38 cellular contexts compared by ENCODE assay signal in genomic region chr4:113747949-113748348, GRCh38.
"Had no signal": no experiment of that assay in that cellular context is flagged by ENCODE, and none has a peak within 500 bp of the region (broad histone marks: within the 10 kb centered on the region; RNA-seq: fewer than 3 reads in every experiment).

No MANE protein-coding gene starts in this region.

- H3K36me3 ChIP-seq: adrenal gland, Peyer's patch had no signal

- H3K4me3 ChIP-seq: adrenal gland, Peyer's patch had no signal

- DNase-seq: activated CD4-positive, alpha-beta T cell treated with anti-CD3 and anti-CD28 coated beads, Interleukin-2, amount 10 ng/mL, durations not matched to agents 24 days and 14 days; activated CD4-positive, alpha-beta T cell treated with anti-CD3 and anti-CD28 coated beads, Interleukin-2, amount 50 U/mL, for 4 hours; activated CD8-positive, alpha-beta T cell treated with anti-CD3 and anti-CD28 coated beads for 36 hours; activated effector memory CD4-positive, alpha-beta T cell treated with anti-CD3 and anti-CD28 coated beads, Interleukin-2, amount 50 U/mL, for 16 hours; activated naive CD4-positive, alpha-beta T cell treated with Interleukin-2 at 50 U/mL for 16 hours; activated T-cell treated with anti-CD3 and anti-CD28 coated beads, Interleukin-2, amount 50 U/mL, for 1 hour; activated T-cell treated with anti-CD3 and anti-CD28 coated beads, Interleukin-2, amount 50 U/mL, for 72 hours; adrenal gland; anterior cingulate cortex; caudate nucleus; cerebellar nuclear complex; MM.1S; NCI-H1092 treated with DMSO at 0.1 percent for 48 hours; NCI-H1417; NCI-H146; NCI-H187; NCI-H2029 treated with DMSO at 0.1 percent for 48 hours; NCI-H2107; NCI-H2171; NCI-H510A; NCI-H526; NCI-H748 treated with DMSO at 0.1 percent for 48 hours; NK-92 treated with Interleukin-12 subunit alpha and Interleukin-12 subunit beta, amount 100 ng/mL, for 24 hours; PC-3; Peyer's patch; RPMI8226; SIG-M5; SW 1271; T-helper 1 cell; T-helper 2 cell; T-helper 9 cell had no signal

- FAIRE-seq: bronchial epithelial cell had no signal

- H3K9ac ChIP-seq: KMS-11 had no signal

- H3K27ac ChIP-seq: adrenal gland, KMS-11, Peyer's patch, VCaP had no signal

- H3K9me3 Mint-ChIP-seq: activated CD8-positive, alpha-beta T cell treated with anti-CD3 and anti-CD28 coated beads for 36 hours; activated T-cell treated with anti-CD3 and anti-CD28 coated beads, Interleukin-2, amount 50 U/mL, for 72 hours; activated T-helper 17 cell treated with anti-CD3 and anti-CD28 coated beads, Interleukin-2, amount 50 U/mL, for 72 hours; brain had no signal

- H3K27me3 ChIP-seq: adrenal gland, Peyer's patch had no signal

- H3K4me3 Mint-ChIP-seq: activated CD4-positive, alpha-beta T cell treated with anti-CD3 and anti-CD28 coated beads, Interleukin-2, amount 10 ng/mL, durations not matched to agents 24 days and 14 days; activated CD8-positive, alpha-beta T cell treated with anti-CD3 and anti-CD28 coated beads for 36 hours; activated T-cell treated with anti-CD3 and anti-CD28 coated beads, Interleukin-2, amount 50 U/mL, for 72 hours; activated T-helper 17 cell treated with anti-CD3 and anti-CD28 coated beads, Interleukin-2, amount 50 U/mL, for 72 hours; brain had no signal

- ATAC-seq: activated CD8-positive, alpha-beta T cell treated with anti-CD3 and anti-CD28 coated beads for 36 hours; activated naive CD4-positive, alpha-beta T cell treated with anti-CD3 and anti-CD28 coated beads, Interleukin-2, amount 50 U/mL, for 72 hours; activated T-cell treated with anti-CD3 and anti-CD28 coated beads, Interleukin-2, amount 50 U/mL, for 72 hours; activated T-helper 17 cell treated with anti-CD3 and anti-CD28 coated beads, Interleukin-2, amount 50 U/mL, for 72 hours; PC-3; Right ventricle myocardium inferior had no signal

- H3K9me3 ChIP-seq: adrenal gland, Peyer's patch had no signal

- H3K27ac Mint-ChIP-seq: activated CD4-positive, alpha-beta T cell treated with anti-CD3 and anti-CD28 coated beads, Interleukin-2, amount 10 ng/mL, durations not matched to agents 24 days and 14 days; activated CD8-positive, alpha-beta T cell treated with anti-CD3 and anti-CD28 coated beads for 36 hours; activated naive CD4-positive, alpha-beta T cell treated with anti-CD3 and anti-CD28 coated beads, Interleukin-2, amount 50 U/mL, for 72 hours; activated T-cell treated with anti-CD3 and anti-CD28 coated beads, Interleukin-2, amount 50 U/mL, for 72 hours; activated T-helper 17 cell treated with anti-CD3 and anti-CD28 coated beads, Interleukin-2, amount 50 U/mL, for 72 hours; brain had no signal

- H3K27me3 Mint-ChIP-seq: activated CD4-positive, alpha-beta T cell treated with anti-CD3 and anti-CD28 coated beads, Interleukin-2, amount 10 ng/mL, durations not matched to agents 24 days and 14 days; activated CD8-positive, alpha-beta T cell treated with anti-CD3 and anti-CD28 coated beads for 36 hours; activated T-helper 17 cell treated with anti-CD3 and anti-CD28 coated beads, Interleukin-2, amount 50 U/mL, for 72 hours; brain had no signal

- H3K4me2 ChIP-seq: KMS-11 had no signal
